ENCODE assay signal across 1 cellular context in genomic region chr3:158200973-158201372, GRCh38.
TF ChIP-seq lines count a peak whose summit lies in the region.

No MANE protein-coding gene starts in this region.

TF ChIP-seq in K562, 482 proteins besides CTCF, POLR2A, EP300 and RAD21 (continued from another document):
- TF ChIP-seq MGA (IDR thresholded peaks at IDR 0.05), result no peak
